ENCODE assay signal across 8 cellular contexts in genomic region chr17:75941442-75941819, GRCh38. TPM values are rescaled to one million over a fixed set of nuclear protein-coding genes. Genes with fewer than 3 reads are reported as not detected.
DNase-seq lines count a peak whose midpoint lies in the region; ATAC-seq and TF ChIP-seq lines count a peak whose summit lies in the region.

No MANE protein-coding gene starts in this region.

- no peaks in the 10 kb centered on the region for H3K9me3 ChIP-seq in fibroblast of lung (ENCODE audit: control insufficient read depth, insufficient read depth, low read depth, low read length)

- H3K4me3 ChIP-seq in GM06990 (replicated peaks; ENCODE audit: low read depth, low read length) = peak overlapping the region; percentile 89
- H3K4me3 ChIP-seq in fibroblast of lung (replicated peaks in 1 of 4; ENCODE audit: control extremely low read depth in 1 of 4, insufficient read depth in 1 of 4, low read depth in 3 of 4, low read length in 4 of 4) = peak overlapping the region; percentile 16 to 78 (median 42)
- H3K4me3 ChIP-seq in rectal smooth muscle tissue (ENCODE audit: low read length) = peak overlapping the region; percentile 34

- no peaks in the 10 kb centered on the region for H3K27me3 ChIP-seq in GM06990 (replicated peaks; ENCODE audit: control insufficient read depth, insufficient read depth, low read length)
- H3K27me3 ChIP-seq in fibroblast of lung (ENCODE audit: control insufficient read depth, insufficient read depth, low read length) = no peaks in the 10 kb centered on the region
- no peaks in the 10 kb centered on the region for H3K27me3 ChIP-seq in rectal smooth muscle tissue (ENCODE audit: control insufficient read depth, insufficient read depth, low read length)

- H4K20me1 ChIP-seq in fibroblast of lung (ENCODE audit: control insufficient read depth, extremely low read depth, insufficient read depth, low read length) = no peaks in the 10 kb centered on the region

- peak overlapping the region; percentile 73 for H3K4me2 ChIP-seq in fibroblast of lung (ENCODE audit: extremely low read depth, insufficient read depth, low read length)

- ATAC-seq in GM18867 (IDR thresholded peaks at IDR 0.05; ENCODE audit: unreplicated experiment) = no peak
- ATAC-seq in HG02763 (IDR thresholded peaks at IDR 0.05; ENCODE audit: unreplicated experiment) = no peak
- no peak for ATAC-seq in HG02678 (IDR thresholded peaks at IDR 0.05; ENCODE audit: unreplicated experiment)

- DNase-seq in GM06990 (ENCODE audit: extremely low read depth, insufficient read length) (no peak), RWPE1 (ENCODE audit: low spot score) (no peak), fibroblast of lung (ENCODE audit: low read depth in 2 of 2) (no peak), COLO668 (lab: John Stamatoyannopoulos, UW; ENCODE audit: unreplicated experiment) (no peak)

- POLR2A ChIA-PET in RWPE1 (lab: Yijun Ruan, JAX; ENCODE audit: low non-redundant PET) = interaction anchor here (1.4 kb wide), 1 partner anchor 15 kb away, joined by 4 read pairs; no protein-coding TSS in a partner anchor

- H3K9ac ChIP-seq in fibroblast of lung (ENCODE audit: insufficient read depth, low read length) = no peak overlapping the region
- no peak overlapping the region for H3K9ac ChIP-seq in rectal smooth muscle tissue (ENCODE audit: low read length)

- H3K4me1 ChIP-seq in fibroblast of lung (ENCODE audit: control insufficient read depth, extremely low read depth, insufficient read depth, low read length) (no peaks in the 10 kb centered on the region), rectal smooth muscle tissue (ENCODE audit: control insufficient read depth, insufficient read depth, low read length) (peaks cover 3% of the 10 kb centered on the region)

- H3K79me2 ChIP-seq in fibroblast of lung (ENCODE audit: control insufficient read depth, insufficient read depth, low read length) = no peaks in the 10 kb centered on the region

- TF ChIP-seq CTCF in GM06990 (IDR thresholded peaks at IDR 0.05; ENCODE audit: insufficient read depth, low read length, poor library complexity, severe bottlenecking) (no peak), RWPE1 (conservative IDR thresholded peaks at IDR 0.05; ENCODE audit: low read depth) (no peak), fibroblast of lung (conservative IDR thresholded peaks at IDR 0.05 in 1 of 2, IDR thresholded peaks at IDR 0.05 in 1 of 2; ENCODE audit: low read depth in 1 of 2, low read length in 2 of 2) (no peak)

- CTCF ChIA-PET in RWPE1 (lab: Yijun Ruan, JAX) = interaction anchor here (0.6 to 1.2 kb wide), 3 partner anchors 14 to 194 kb away, joined by 3 to 4 read pairs (median 4); no protein-coding TSS in a partner anchor

- H3K36me3 ChIP-seq in GM06990 (ENCODE audit: control insufficient read depth, insufficient read depth, low read length) (no peaks in the 10 kb centered on the region; the same call in 1 of the 2 replicates), fibroblast of lung (ENCODE audit: control insufficient read depth, insufficient read depth, low read length) (peaks cover 2% of the 10 kb centered on the region), rectal smooth muscle tissue (ENCODE audit: control insufficient read depth, insufficient read depth, low read length) (peaks cover 6% of the 10 kb centered on the region)

- peak overlapping the region; percentile 41 for H2AFZ ChIP-seq in fibroblast of lung (ENCODE audit: low read length)

- H3K27ac ChIP-seq in RWPE1 (peak overlapping the region; percentile 73), fibroblast of lung (ENCODE audit: insufficient read depth, low read length) (peak overlapping the region; percentile 54), rectal smooth muscle tissue (ENCODE audit: low read depth, low read length) (no peak overlapping the region)

RNA-seq across cellular contexts. Expression of gene FBF1, which starts 0.6 kb away (rescaled TPM):
- total RNA-seq in fibroblast of lung = 10.5 and 11.2 TPM in 2 replicates
- polyA plus RNA-seq in fibroblast of lung = 1.6 and 2.6 TPM in 2 replicates
- polyA plus RNA-seq in fibroblast of lung (2012) = 2.7 and 4.7 TPM in 2 replicates
- 1.5 and 4.0 TPM in 2 replicates for polyA minus RNA-seq in fibroblast of lung (ENCODE audit: low replicate concordance)

RNA-seq across cellular contexts. Expression of gene MRPL38, which starts 36.7 kb away (rescaled TPM):
- 30.8 and 36.0 TPM in 2 replicates for total RNA-seq in fibroblast of lung
- polyA plus RNA-seq in fibroblast of lung = 19.3 and 29.7 TPM in 2 replicates
- 28.1 and 51.3 TPM in 2 replicates for polyA plus RNA-seq in fibroblast of lung (2012)
- 57.4 and 86.3 TPM in 2 replicates for polyA minus RNA-seq in fibroblast of lung (ENCODE audit: low replicate concordance)

RNA-seq across cellular contexts. Expression of gene ACOX1, which starts 37.5 kb away (rescaled TPM):
- total RNA-seq in fibroblast of lung = 44.4 and 70.5 TPM in 2 replicates
- polyA plus RNA-seq in fibroblast of lung = 30.0 and 31.3 TPM in 2 replicates
- 20.0 and 22.7 TPM in 2 replicates for polyA plus RNA-seq in fibroblast of lung (2012)
- 58.5 and 59.6 TPM in 2 replicates for polyA minus RNA-seq in fibroblast of lung (ENCODE audit: low replicate concordance)

RNA-seq across cellular contexts. Expression of gene TEN1, which starts 37.6 kb away (rescaled TPM):
- 9.4 and 12.6 TPM in 2 replicates for total RNA-seq in fibroblast of lung
- polyA plus RNA-seq in fibroblast of lung = 10.3 and 11.4 TPM in 2 replicates
- polyA plus RNA-seq in fibroblast of lung (2012) = 15.3 and 18.4 TPM in 2 replicates
- 13.6 and 18.5 TPM in 2 replicates for polyA minus RNA-seq in fibroblast of lung (ENCODE audit: low replicate concordance)

RNA-seq across cellular contexts. Expression of gene TRIM65, which starts 44.7 kb away (rescaled TPM):
- 15.9 and 17.2 TPM in 2 replicates for total RNA-seq in fibroblast of lung
- 4.3 TPM in 2 replicates for polyA plus RNA-seq in fibroblast of lung
- 8.2 and 8.6 TPM in 2 replicates for polyA plus RNA-seq in fibroblast of lung (2012)
- polyA minus RNA-seq in fibroblast of lung (ENCODE audit: low replicate concordance) = 6.8 and 11.5 TPM in 2 replicates

Comparison
In these comparisons a context has a peak if more than half of its experiments do, and no peak if none do; other contexts are left out.
1. H3K4me3 ChIP-seq: peak in every context shown above with its lines; median percentile 89 in GM06990; 42 in fibroblast of lung; 34 in rectal smooth muscle tissue.